In the genomic region with DNA sequence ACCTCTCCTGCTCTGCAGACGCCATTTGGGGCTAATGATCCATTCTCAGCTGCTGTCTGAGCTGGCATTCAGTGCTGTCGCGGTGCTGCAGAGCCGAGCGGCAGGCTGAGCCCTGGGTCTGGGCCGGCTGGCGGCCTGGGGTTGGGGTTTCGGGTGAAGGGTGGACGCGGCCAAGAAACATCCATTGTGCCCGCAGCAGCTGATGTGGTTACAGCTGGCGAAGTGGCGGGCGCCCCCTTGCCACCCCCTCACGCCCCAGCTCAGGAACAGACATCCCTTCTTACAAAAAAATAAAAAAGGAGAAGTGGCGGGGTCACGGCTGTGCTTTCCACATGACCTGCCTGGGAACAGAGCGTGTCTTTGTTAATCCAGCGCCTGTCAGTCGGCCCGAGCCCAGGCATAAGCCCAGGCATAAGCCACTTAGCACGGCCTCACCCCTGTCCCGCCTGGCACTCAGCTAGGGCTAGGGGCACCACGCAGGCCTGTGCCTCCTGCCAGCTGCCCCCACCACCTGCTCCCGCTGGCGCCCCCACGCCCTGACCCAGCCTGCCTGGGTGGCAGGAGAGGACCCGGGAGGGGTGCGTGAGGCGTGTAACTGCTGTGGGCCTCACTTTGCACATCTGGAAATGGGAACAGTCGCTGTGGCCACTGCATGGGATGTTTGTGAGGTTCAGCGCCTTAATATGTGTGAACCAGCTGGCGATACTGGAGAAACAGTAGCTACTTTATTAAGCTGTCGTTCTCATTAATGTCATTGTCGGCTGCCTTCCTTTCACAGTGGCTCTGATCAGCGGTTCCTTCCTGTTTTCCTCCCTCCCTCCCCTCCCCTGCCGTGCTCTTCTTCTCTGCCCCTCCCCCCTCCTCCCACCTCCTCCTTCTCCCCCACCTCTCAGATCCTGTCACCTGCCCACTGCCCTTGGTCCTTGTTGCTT, we compare ENCODE assay signal across 9 cellular contexts.
DNase-seq lines count a peak whose midpoint lies in the region; ATAC-seq and TF ChIP-seq lines count a peak whose summit lies in the region.
"Had no signal": no experiment of that assay in that cellular context is flagged by ENCODE, and none has a peak within 500 bp of the region (broad histone marks: within the 10 kb centered on the region; RNA-seq: fewer than 3 reads in every experiment).

No MANE protein-coding gene starts in this region.

- CTCF ChIA-PET in SK-N-SH (lab: Yijun Ruan, JAX): interaction anchor here (0.6 to 3.8 kb wide), 6 partner anchors 17 to 64 kb away, joined by 3 to 19 read pairs (median 6); no protein-coding TSS in a partner anchor

- H3K4me1 ChIP-seq in SK-N-SH (ENCODE audit: control insufficient read depth in 1 of 2, insufficient read depth in 2 of 2, low read depth in 1 of 2, low read length in 1 of 2): peaks cover 0 to 54% of the 10 kb centered on the region in 2 experiments; a peak in 1 of 4 replicates
- H3K4me1 ChIP-seq in skeletal muscle satellite cell (ENCODE audit: control insufficient read depth, insufficient read depth, low read length): peaks cover 31% of the 10 kb centered on the region

- WGBS in SK-N-SH (ENCODE audit: low lambda C conversion rate): 90% methylated on average over 29 of the region's 37 CpGs

- H3K4me3 ChIP-seq in SK-N-SH (ENCODE audit: low read depth in 2 of 2, low read length in 1 of 2) (no peak overlapping the region), skeletal muscle satellite cell (ENCODE audit: low read length) (no peak overlapping the region)

- H3K36me3 ChIP-seq in SK-N-SH (replicated peaks in 1 of 2; ENCODE audit: control insufficient read depth in 1 of 2, insufficient read depth in 2 of 2, low read length in 1 of 2) (no peaks in the 10 kb centered on the region), skeletal muscle satellite cell (ENCODE audit: insufficient read depth, low read length) (no peaks in the 10 kb centered on the region)

- no peak overlapping the region for H2AFZ ChIP-seq in SK-N-SH (ENCODE audit: low read depth)

- H3K9ac ChIP-seq in SK-N-SH (no peak overlapping the region), skeletal muscle satellite cell (ENCODE audit: low read depth, low read length) (no peak overlapping the region)

- H3K9me3 ChIP-seq in SK-N-SH (no peaks in the 10 kb centered on the region), skeletal muscle satellite cell (replicated peaks; ENCODE audit: low read length) (no peaks in the 10 kb centered on the region)

- H3K79me2 ChIP-seq in SK-N-SH (ENCODE audit: insufficient read depth): no peaks in the 10 kb centered on the region

- H3K27me3 ChIP-seq in SK-N-SH (ENCODE audit: insufficient read depth) (no peaks in the 10 kb centered on the region), skeletal muscle satellite cell (ENCODE audit: control insufficient read depth, insufficient read depth, low read length) (no peaks in the 10 kb centered on the region)

- intact Hi-C loops in Right ventricle myocardium superior (cut with DNase I): no loop called here

- no peaks in the 10 kb centered on the region for H3K9me2 ChIP-seq in SK-N-SH

- DNase-seq in SK-N-SH (peak; percentile 68), SKM-1 (lab: John Stamatoyannopoulos, UW; ENCODE audit: unreplicated experiment) (peak; percentile 76), Right ventricle myocardium superior (peak; percentile 69), erythroblast (lab: John Stamatoyannopoulos, UW) (no peak)

- no peak for TF ChIP-seq POLR2A in erythroblast (IDR thresholded peaks at IDR 0.05; ENCODE audit: low read length)
- TF ChIP-seq POLR2A in GM18505 (IDR thresholded peaks at IDR 0.05; ENCODE audit: borderline replicate concordance, extremely low read depth, insufficient read depth, insufficient read length): no peak

- TF ChIP-seq EP300 in SK-N-SH (IDR thresholded peaks at IDR 0.05; ENCODE audit: borderline replicate concordance in 1 of 2, low read depth in 1 of 2, low read length in 1 of 2): no peak

- H4K20me1 ChIP-seq in SK-N-SH (ENCODE audit: insufficient read depth): peaks cover 3% of the 10 kb centered on the region; the same call in 1 of the 2 replicates

- no peak for TF ChIP-seq CTCF in SK-N-SH (IDR thresholded peaks at IDR 0.05)

- no peaks in the 10 kb centered on the region for H3F3A ChIP-seq in SK-N-SH (replicated peaks; ENCODE audit: insufficient read depth)

- H3K4me2 ChIP-seq in SK-N-SH: no peak overlapping the region
- peak overlapping the region; percentile 51 for H3K4me2 ChIP-seq in skeletal muscle satellite cell (ENCODE audit: low read length)

- POLR2A ChIA-PET in SK-N-SH (lab: Yijun Ruan, JAX): no interaction called here

- peak overlapping the region in 1 of 2 experiments; percentile 76; a peak in 2 of 4 replicates for H3K27ac ChIP-seq in SK-N-SH (ENCODE audit: low read depth in 2 of 2, low read length in 1 of 2)
- H3K27ac ChIP-seq: C4-2B had no signal

- ATAC-seq in SK-N-SH treated with all-trans-retinoic acid at 6 μM for 48 hours (no peak), Right ventricle myocardium superior (ENCODE audit: poor library complexity) (peak; percentile 67), GM18505 (IDR thresholded peaks at IDR 0.05; ENCODE audit: unreplicated experiment) (no peak), HG03565 (IDR thresholded peaks at IDR 0.05; ENCODE audit: unreplicated experiment) (no peak)

- no peak for TF ChIP-seq RAD21 in SK-N-SH (IDR thresholded peaks at IDR 0.05; ENCODE audit: low read length)

TF ChIP-seq in SK-N-SH, 30 proteins besides CTCF, POLR2A, EP300 and RAD21 (continues in another document):
- TF ChIP-seq ELF1 (IDR thresholded peaks at IDR 0.05): no peak
- TF ChIP-seq, protein P1, sequence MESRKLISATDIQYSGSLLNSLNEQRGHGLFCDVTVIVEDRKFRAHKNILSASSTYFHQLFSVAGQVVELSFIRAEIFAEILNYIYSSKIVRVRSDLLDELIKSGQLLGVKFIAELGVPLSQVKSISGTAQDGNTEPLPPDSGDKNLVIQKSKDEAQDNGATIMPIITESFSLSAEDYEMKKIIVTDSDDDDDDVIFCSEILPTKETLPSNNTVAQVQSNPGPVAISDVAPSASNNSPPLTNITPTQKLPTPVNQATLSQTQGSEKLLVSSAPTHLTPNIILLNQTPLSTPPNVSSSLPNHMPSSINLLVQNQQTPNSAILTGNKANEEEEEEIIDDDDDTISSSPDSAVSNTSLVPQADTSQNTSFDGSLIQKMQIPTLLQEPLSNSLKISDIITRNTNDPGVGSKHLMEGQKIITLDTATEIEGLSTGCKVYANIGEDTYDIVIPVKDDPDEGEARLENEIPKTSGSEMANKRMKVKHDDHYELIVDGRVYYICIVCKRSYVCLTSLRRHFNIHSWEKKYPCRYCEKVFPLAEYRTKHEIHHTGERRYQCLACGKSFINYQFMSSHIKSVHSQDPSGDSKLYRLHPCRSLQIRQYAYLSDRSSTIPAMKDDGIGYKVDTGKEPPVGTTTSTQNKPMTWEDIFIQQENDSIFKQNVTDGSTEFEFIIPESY (IDR thresholded peaks at IDR 0.05; ENCODE audit: borderline replicate concordance, low read depth): no peak
- no peak for TF ChIP-seq MEF2A (IDR thresholded peaks at IDR 0.05; ENCODE audit: borderline replicate concordance, low read depth)
- no peak for TF ChIP-seq FOSL2 (IDR thresholded peaks at IDR 0.05; ENCODE audit: borderline replicate concordance, low read depth)
- TF ChIP-seq YY1 (IDR thresholded peaks at IDR 0.05; ENCODE audit: low read depth): no peak
- no peak for TF ChIP-seq TAF1 (IDR thresholded peaks at IDR 0.05; ENCODE audit: borderline replicate concordance, low read depth, low read length)
- TF ChIP-seq RXRA (IDR thresholded peaks at IDR 0.05; ENCODE audit: borderline replicate concordance, low read depth): no peak
- TF ChIP-seq GATA2 (CRISPR knock-in tag; IDR thresholded peaks at IDR 0.05): no peak
- no peak for TF ChIP-seq POLR2AphosphoS5 (IDR thresholded peaks at IDR 0.05; ENCODE audit: low read depth, low read length)
- TF ChIP-seq JUND (IDR thresholded peaks at IDR 0.05): no peak
- TF ChIP-seq RCOR1 (IDR thresholded peaks at IDR 0.05; ENCODE audit: low read length): no peak
- no peak for TF ChIP-seq MXI1 (IDR thresholded peaks at IDR 0.05; ENCODE audit: low read depth, low read length)
- TF ChIP-seq SIN3A (IDR thresholded peaks at IDR 0.05; ENCODE audit: borderline replicate concordance, low read depth, low read length): no peak

TF ChIP-seq in SK-N-SH treated with all-trans-retinoic acid at 6 μM for 48 hours, 23 proteins besides CTCF, POLR2A, EP300 and RAD21:
- no peak for TF ChIP-seq BACH2 (CRISPR knock-in tag; IDR thresholded peaks at IDR 0.05; ENCODE audit: borderline replicate concordance)
- no peak for TF ChIP-seq ESRRG (CRISPR knock-in tag; IDR thresholded peaks at IDR 0.05)
- TF ChIP-seq PPARA (CRISPR knock-in tag; IDR thresholded peaks at IDR 0.05; ENCODE audit: borderline replicate concordance): no peak
- TF ChIP-seq OSR1 (CRISPR knock-in tag; IDR thresholded peaks at IDR 0.05): no peak
- TF ChIP-seq, protein P2, sequence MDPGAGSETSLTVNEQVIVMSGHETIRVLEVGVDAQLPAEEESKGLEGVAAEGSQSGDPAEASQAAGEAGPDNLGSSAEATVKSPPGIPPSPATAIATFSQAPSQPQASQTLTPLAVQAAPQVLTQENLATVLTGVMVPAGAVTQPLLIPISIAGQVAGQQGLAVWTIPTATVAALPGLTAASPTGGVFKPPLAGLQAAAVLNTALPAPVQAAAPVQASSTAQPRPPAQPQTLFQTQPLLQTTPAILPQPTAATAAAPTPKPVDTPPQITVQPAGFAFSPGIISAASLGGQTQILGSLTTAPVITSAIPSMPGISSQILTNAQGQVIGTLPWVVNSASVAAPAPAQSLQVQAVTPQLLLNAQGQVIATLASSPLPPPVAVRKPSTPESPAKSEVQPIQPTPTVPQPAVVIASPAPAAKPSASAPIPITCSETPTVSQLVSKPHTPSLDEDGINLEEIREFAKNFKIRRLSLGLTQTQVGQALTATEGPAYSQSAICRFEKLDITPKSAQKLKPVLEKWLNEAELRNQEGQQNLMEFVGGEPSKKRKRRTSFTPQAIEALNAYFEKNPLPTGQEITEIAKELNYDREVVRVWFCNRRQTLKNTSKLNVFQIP (CRISPR knock-in tag; IDR thresholded peaks at IDR 0.05; ENCODE audit: borderline replicate concordance, low read depth): no peak
- no peak for TF ChIP-seq CSDC2 (CRISPR knock-in tag; IDR thresholded peaks at IDR 0.05)
- TF ChIP-seq TOX (CRISPR knock-in tag; IDR thresholded peaks at IDR 0.05; ENCODE audit: borderline replicate concordance): no peak
- TF ChIP-seq ZNF565 (CRISPR knock-in tag; conservative IDR thresholded peaks at IDR 0.05; ENCODE audit: low read depth): no peak
- TF ChIP-seq ARNTL (CRISPR knock-in tag; IDR thresholded peaks at IDR 0.05; ENCODE audit: borderline replicate concordance, low read depth): no peak
- no peak for TF ChIP-seq RARB (CRISPR knock-in tag; IDR thresholded peaks at IDR 0.05)
- TF ChIP-seq SNAI2 (CRISPR knock-in tag; IDR thresholded peaks at IDR 0.05): no peak
- TF ChIP-seq ZFP3 (CRISPR knock-in tag; IDR thresholded peaks at IDR 0.05): no peak
- TF ChIP-seq TCF4 (CRISPR knock-in tag; IDR thresholded peaks at IDR 0.05; ENCODE audit: borderline replicate concordance): no peak

Comparison
In these comparisons a context has a peak if more than half of its experiments do, and no peak if none do; other contexts are left out.
1. DNase-seq: peak in SK-N-SH (single experiment), SKM-1 (single experiment) and Right ventricle myocardium superior (single experiment); none in erythroblast (0 of 2).